ENCODE assay signal across 14 cellular contexts in the genomic region with DNA sequence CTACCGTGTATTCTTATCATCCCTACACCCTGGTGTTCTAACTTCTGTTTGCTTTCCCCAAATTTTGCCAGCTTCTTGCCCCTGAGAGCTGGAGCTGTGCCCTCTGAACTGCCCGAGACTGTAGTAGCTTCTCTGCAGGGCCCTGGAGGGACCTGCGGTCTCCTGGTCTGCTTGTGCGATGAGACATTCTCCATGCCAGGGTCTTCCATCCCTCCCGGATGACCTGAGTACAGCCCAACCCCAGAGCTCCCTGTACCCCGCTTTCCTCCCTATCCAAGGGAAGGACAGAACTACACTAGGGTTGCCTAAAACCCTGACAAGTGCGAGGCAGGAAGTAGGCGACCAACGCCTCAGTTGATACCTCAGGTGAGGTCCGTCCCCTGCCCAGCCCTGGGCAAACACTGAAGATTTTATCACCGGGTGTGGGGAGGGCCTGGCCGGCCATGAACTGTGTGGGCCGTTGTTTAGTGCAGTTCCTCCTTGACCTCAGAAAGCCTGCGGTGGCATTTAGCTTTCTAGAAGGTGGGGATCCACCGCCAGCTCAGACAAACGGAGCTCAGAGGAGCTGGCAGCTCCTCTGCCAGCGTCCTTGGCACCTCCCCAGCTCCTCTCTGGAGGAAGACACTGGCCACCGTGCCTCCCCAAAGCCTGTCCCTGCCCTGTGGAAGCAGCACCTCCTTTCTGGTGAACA. TPM values are rescaled to one million over a fixed set of nuclear protein-coding genes. Genes with fewer than 3 reads are reported as not detected.
A peak's percentile ranks its signal among the peaks of the same experiment; 100 is the strongest.
DNase-seq lines count a peak whose midpoint lies in the region; ATAC-seq, FAIRE-seq and TF ChIP-seq lines count a peak whose summit lies in the region.
"Had no signal": no experiment of that assay in that cellular context is flagged by ENCODE, and none has a peak within 500 bp of the region (broad histone marks: within the 10 kb centered on the region; RNA-seq: fewer than 3 reads in every experiment).

No MANE protein-coding gene starts in this region.

- no peaks in the 10 kb centered on the region for H3K27me3 ChIP-seq in HCT116 (ENCODE audit: insufficient read depth, low read length)
- no peaks in the 10 kb centered on the region for H3K27me3 ChIP-seq in HepG2 (ENCODE audit: control insufficient read depth in 1 of 2, insufficient read depth in 2 of 2, low read length in 2 of 2)
- no peaks in the 10 kb centered on the region for H3K27me3 ChIP-seq in spleen (replicated peaks in 1 of 7)
- H3K27me3 ChIP-seq in GM23338 (ENCODE audit: insufficient read depth), result no peaks in the 10 kb centered on the region
- H3K27me3 ChIP-seq: thyroid gland had no signal

- H3K9me3 ChIP-seq in HCT116 (ENCODE audit: control insufficient read depth in 1 of 2, insufficient read depth in 1 of 2, low read depth in 1 of 2, low read length in 2 of 2), result no peaks in the 10 kb centered on the region
- H3K9me3 ChIP-seq in HepG2 (ENCODE audit: low read length), result no peaks in the 10 kb centered on the region
- H3K9me3 ChIP-seq in spleen, result no peaks in the 10 kb centered on the region
- H3K9me3 ChIP-seq: thyroid gland had no signal

- DNase-seq in HCT116 (ENCODE audit: low read depth, low spot score) (no peak), HepG2 (ENCODE audit: low spot score) (no peak), spleen (no peak), GM23338 (ENCODE audit: low spot score) (no peak), DMS53 treated with DMSO at 0.1 percent for 48 hours (lab: John Stamatoyannopoulos, UW; ENCODE audit: unreplicated experiment) (no peak)
- DNase-seq in activated T-helper 2 cell treated with anti-CD3 and anti-CD28 coated beads, Interferon-gamma antibody, Interleukin-2, Interleukin-4, amounts not matched to agents 10 μg/mL and 5 μg/mL and 100 μg/mL, durations not matched to agents 14 hours and 24 hours and 36 hours (ENCODE audit: low spot score), result no peak
- DNase-seq: activated CD4-positive, alpha-beta T cell treated with anti-CD3 and anti-CD28 coated beads for 1 hour; DND-41; NCI-H2081 treated with DMSO at 0.1 percent for 48 hours; thyroid gland had no signal

- no peak overlapping the region for H3K4me3 Mint-ChIP-seq in activated T-helper 2 cell treated with anti-CD3 and anti-CD28 coated beads, Interferon-gamma antibody, Interleukin-2, Interleukin-4, amounts not matched to agents 10 μg/mL and 5 μg/mL and 100 μg/mL, durations not matched to agents 14 hours and 24 hours and 36 hours (ENCODE audit: low read depth)
- no peak overlapping the region for H3K4me3 Mint-ChIP-seq in GM23338
- H3K4me3 Mint-ChIP-seq: activated naive CD8-positive, alpha-beta T cell; IgD-negative memory B cell; nephron had no signal

- no peak for TF ChIP-seq RAD21 in HCT116 (IDR thresholded peaks at IDR 0.05; ENCODE audit: low read depth)
- TF ChIP-seq RAD21 in HepG2 (CRISPR knock-in tag; IDR thresholded peaks at IDR 0.05), result no peak

- H3K79me2 ChIP-seq in HCT116 (ENCODE audit: insufficient read depth, low read length), result peaks cover 66% of the 10 kb centered on the region
- H3K79me2 ChIP-seq in HepG2 (ENCODE audit: insufficient read depth, low read length), result peaks cover 8% of the 10 kb centered on the region
- no peaks in the 10 kb centered on the region for H3K79me2 ChIP-seq in GM23338 (replicated peaks; ENCODE audit: insufficient read depth)

- POLR2A ChIA-PET in HCT116 (lab: Charles Lee) (no interaction called here), HepG2 (lab: Yijun Ruan, JAX) (interaction anchor here (1.1 to 1.6 kb wide), 4 partner anchors 14 to 31 kb away, joined by 3 to 7 read pairs (median 4); partner anchors contain the start of genes CANT1 and LGALS3BP)

- H3F3A ChIP-seq in GM23338 (replicated peaks; ENCODE audit: low read depth), result no peaks in the 10 kb centered on the region

- no peak overlapping the region for H3K27ac Mint-ChIP-seq in activated T-helper 2 cell treated with anti-CD3 and anti-CD28 coated beads, Interferon-gamma antibody, Interleukin-2, Interleukin-4, amounts not matched to agents 10 μg/mL and 5 μg/mL and 100 μg/mL, durations not matched to agents 14 hours and 24 hours and 36 hours
- H3K27ac Mint-ChIP-seq in GM23338, result no peak overlapping the region
- H3K27ac Mint-ChIP-seq: activated naive CD8-positive, alpha-beta T cell; IgD-negative memory B cell; nephron had no signal

- no peak for FAIRE-seq in HepG2 (lab: Jason Lieb, UNC)

- H3K9ac ChIP-seq in HCT116 (ENCODE audit: low read length) (no peak overlapping the region), HepG2 (ENCODE audit: insufficient read depth, low read depth, low read length) (no peak overlapping the region)

- no peak overlapping the region for H3K4me3 ChIP-seq in HCT116 (replicated peaks in 1 of 2; ENCODE audit: low read depth in 1 of 2, low read length in 2 of 2)
- H3K4me3 ChIP-seq in HepG2 (replicated peaks in 1 of 3; ENCODE audit: insufficient read depth in 1 of 3, low read depth in 2 of 3, low read length in 3 of 3), result no peak overlapping the region
- no peak overlapping the region for H3K4me3 ChIP-seq in spleen
- H3K4me3 ChIP-seq in GM23338, result no peak overlapping the region
- H3K4me3 ChIP-seq: thyroid gland had no signal

- peaks cover 66% of the 10 kb centered on the region for H3K36me3 Mint-ChIP-seq in activated T-helper 2 cell treated with anti-CD3 and anti-CD28 coated beads, Interferon-gamma antibody, Interleukin-2, Interleukin-4, amounts not matched to agents 10 μg/mL and 5 μg/mL and 100 μg/mL, durations not matched to agents 14 hours and 24 hours and 36 hours (ENCODE audit: low read depth)
- peaks cover 35% of the 10 kb centered on the region for H3K36me3 Mint-ChIP-seq in GM23338 (ENCODE audit: low read depth)
- H3K36me3 Mint-ChIP-seq: activated naive CD8-positive, alpha-beta T cell had no signal

- intact Hi-C loops in HCT116 (cut with micrococcal nuclease) (no loop called here), HepG2 (cut with micrococcal nuclease; ENCODE audit: unreplicated experiment) (no loop called here), spleen (cut with DNase I; ENCODE audit: low total_unique reads) (no loop called here)
- intact Hi-C loops in activated T-helper 2 cell treated with anti-CD3 and anti-CD28 coated beads, Interferon-gamma antibody, Interleukin-2, Interleukin-4, amounts not matched to agents 10 μg/mL and 5 μg/mL and 100 μg/mL, durations not matched to agents 14 hours and 24 hours and 36 hours (cut with micrococcal nuclease), result no loop called here

- RAD21 ChIA-PET in HCT116 (lab: Charles Lee; ENCODE audit: low non-redundant PET in 1 of 2, low total read pairs in 2 of 2, uncharacterized antibody in 2 of 2, unreplicated experiment in 2 of 2), result interaction anchor here in 1 of 2 experiments (0.6 to 0.7 kb wide), 2 partner anchors 8 to 61 kb away, joined by 3 read pairs; no protein-coding TSS in a partner anchor

- in situ Hi-C loops in HepG2 (cut with HindIII; ENCODE audit: extremely low pct_ligation_motif_present, low pct_unique_long_range_greater_than_20kb), result no loop called here

- H3K27ac ChIP-seq in HCT116 (ENCODE audit: low read depth, low read length) (peak overlapping the region; percentile 16; the same call in 1 of the 2 replicates), angular gyrus (ENCODE audit: low read depth, low read length) (peak overlapping the region; percentile 12), HepG2 (ENCODE audit: extremely low read length, insufficient read depth, low read length) (no peak overlapping the region), spleen (peak overlapping the region; percentile 2 to 88 (median 80)), GM23338 (ENCODE audit: low read depth) (no peak overlapping the region)
- H3K27ac ChIP-seq: thyroid gland had no signal

- H2AFZ ChIP-seq in HCT116 (ENCODE audit: low read depth, low read length, poor library complexity, severe bottlenecking), result no peak overlapping the region
- H2AFZ ChIP-seq in HepG2 (ENCODE audit: low read length), result no peak overlapping the region
- no peak overlapping the region for H2AFZ ChIP-seq in GM23338

- no peaks in the 10 kb centered on the region; the same call in 1 of the 2 replicates for H4K20me1 ChIP-seq in HCT116 (ENCODE audit: insufficient read depth)
- no peaks in the 10 kb centered on the region; the same call in 1 of the 2 replicates for H4K20me1 ChIP-seq in HepG2 (ENCODE audit: insufficient read depth, low read length)
- H4K20me1 ChIP-seq in GM23338 (replicated peaks; ENCODE audit: insufficient read depth), result peaks cover 3% of the 10 kb centered on the region; the same call in 1 of the 2 replicates

- TF ChIP-seq EP300 in HepG2 (IDR thresholded peaks at IDR 0.05; ENCODE audit: low read depth in 2 of 2, low read length in 2 of 2), result no peak
- TF ChIP-seq EP300 in HepG2 (CRISPR knock-in tag; IDR thresholded peaks at IDR 0.05; ENCODE audit: borderline replicate concordance), result no peak

- no peak for ATAC-seq in HCT116
- ATAC-seq in HepG2, result no peak
- no peak for ATAC-seq in GM23338

- H3K4me2 ChIP-seq in HCT116 (ENCODE audit: low read length) (no peak overlapping the region), HepG2 (ENCODE audit: low read depth, low read length) (no peak overlapping the region), GM23338 (no peak overlapping the region)

- no peaks in the 10 kb centered on the region for H3K27me3 Mint-ChIP-seq in activated T-helper 2 cell treated with anti-CD3 and anti-CD28 coated beads, Interferon-gamma antibody, Interleukin-2, Interleukin-4, amounts not matched to agents 10 μg/mL and 5 μg/mL and 100 μg/mL, durations not matched to agents 14 hours and 24 hours and 36 hours (ENCODE audit: low read depth)
- H3K27me3 Mint-ChIP-seq in GM23338 (ENCODE audit: insufficient read depth, low read depth, poor library complexity), result peaks cover 20% of the 10 kb centered on the region
- H3K27me3 Mint-ChIP-seq: activated naive CD8-positive, alpha-beta T cell; IgD-negative memory B cell had no signal

- 90% methylated on average over 17 of the region's 18 CpGs for WGBS in HepG2 (ENCODE audit: low lambda C conversion rate)
- WGBS in spleen, 5 donors, result 69 to 79% (median 70%) methylated on average over 14 to 18 of the region's 18 CpGs

- H3K4me1 Mint-ChIP-seq in activated T-helper 2 cell treated with anti-CD3 and anti-CD28 coated beads, Interferon-gamma antibody, Interleukin-2, Interleukin-4, amounts not matched to agents 10 μg/mL and 5 μg/mL and 100 μg/mL, durations not matched to agents 14 hours and 24 hours and 36 hours (ENCODE audit: low read depth), result no peaks in the 10 kb centered on the region
- H3K4me1 Mint-ChIP-seq in GM23338, result no peaks in the 10 kb centered on the region

- H3K9me2 ChIP-seq in HCT116 (ENCODE audit: insufficient read depth), result no peaks in the 10 kb centered on the region
- no peaks in the 10 kb centered on the region for H3K9me2 ChIP-seq in GM23338 (ENCODE audit: insufficient read depth)

- CTCF ChIA-PET in HCT116 (lab: Charles Lee) (interaction anchor here (0.9 kb wide), 1 partner anchor 14 kb away, joined by 4 read pairs; the partner anchor contains the start of gene CANT1), HepG2 (lab: Yijun Ruan, JAX; ENCODE audit: low intra/inter-chr PET ratio, low total read pairs) (no interaction called here)

- no peaks in the 10 kb centered on the region for H3K9me3 Mint-ChIP-seq in activated T-helper 2 cell treated with anti-CD3 and anti-CD28 coated beads, Interferon-gamma antibody, Interleukin-2, Interleukin-4, amounts not matched to agents 10 μg/mL and 5 μg/mL and 100 μg/mL, durations not matched to agents 14 hours and 24 hours and 36 hours
- H3K9me3 Mint-ChIP-seq in GM23338, result no peaks in the 10 kb centered on the region
- H3K9me3 Mint-ChIP-seq: nephron had no signal

- TF ChIP-seq POLR2A in HCT116 (IDR thresholded peaks at IDR 0.05; ENCODE audit: borderline replicate concordance, extremely low read depth, insufficient read depth, insufficient read length), result no peak
- no peak for TF ChIP-seq POLR2A in HepG2 (IDR thresholded peaks at IDR 0.05; ENCODE audit: insufficient read depth in 1 of 2, low read depth in 2 of 2, low read length in 2 of 2)
- TF ChIP-seq POLR2A in spleen (IDR thresholded peaks at IDR 0.05), result no peak

- H3K36me3 ChIP-seq in HCT116 (ENCODE audit: control insufficient read depth in 1 of 2, insufficient read depth in 2 of 2, low read length in 2 of 2), result peaks cover 52 to 73% of the 10 kb centered on the region in 2 experiments; a peak in 3 of 4 replicates
- peaks cover 34 to 71% of the 10 kb centered on the region in 2 experiments for H3K36me3 ChIP-seq in HepG2 (replicated peaks in 1 of 2; ENCODE audit: control insufficient read depth in 1 of 2, insufficient read depth in 2 of 2, low read length in 2 of 2)
- H3K36me3 ChIP-seq in spleen, result peaks cover 2 to 100% (median 88%) of the 10 kb centered on the region in 6 donors
- H3K36me3 ChIP-seq in GM23338 (ENCODE audit: insufficient read depth), result no peaks in the 10 kb centered on the region

- no TSS peak for BruUV-seq in HCT116 (replicated peaks; lab: Mats Ljungman, UMichigan)
- no TSS peak for BruUV-seq in HepG2 (replicated peaks; lab: Mats Ljungman, UMichigan)

- H3K4me1 ChIP-seq in HCT116 (ENCODE audit: control insufficient read depth in 1 of 2, insufficient read depth in 2 of 2, low read length in 2 of 2) (no peaks in the 10 kb centered on the region), HepG2 (ENCODE audit: insufficient read depth, low read length) (no peaks in the 10 kb centered on the region), spleen (peaks cover 10 to 92% (median 64%) of the 10 kb centered on the region in 6 donors), GM23338 (ENCODE audit: insufficient read depth) (no peaks in the 10 kb centered on the region)
- H3K4me1 ChIP-seq: thyroid gland had no signal

- TF ChIP-seq CTCF in HCT116 (IDR thresholded peaks at IDR 0.05 in 2 of 3, conservative IDR thresholded peaks at IDR 0.05 in 1 of 3; ENCODE audit: borderline replicate concordance in 1 of 3, insufficient read depth in 1 of 3, low read depth in 2 of 3, low read length in 2 of 3), result no peak
- TF ChIP-seq CTCF in HepG2 (CRISPR knock-in tag; IDR thresholded peaks at IDR 0.05), result no peak
- no peak for TF ChIP-seq CTCF in spleen (IDR thresholded peaks at IDR 0.05 in 8 of 11, conservative IDR thresholded peaks at IDR 0.05 in 3 of 11)
- no peak for TF ChIP-seq CTCF in GM23338 (conservative IDR thresholded peaks at IDR 0.05; ENCODE audit: low read depth in 2 of 2)

RNA-seq across cellular contexts. Expression of gene CANT1, which starts 13.7 kb away (rescaled TPM):
- total RNA-seq in HCT116 (2021; ENCODE audit: unreplicated experiment) (97.1 TPM), HepG2 (2016; rRNA removed; fragmentation: Illumina TruSeq; extraction: Trizol) (24.9 and 34.1 TPM in 2 replicates), spleen (10 to 100 TPM; 48.1 to 76.6 (median 61.2) TPM)
- 85.2 and 106 TPM in 2 replicates for polyA plus RNA-seq in HCT116 (2012)
- total RNA-seq in HepG2 (2016; cell fraction: cytosol; rRNA removed; fragmentation: Illumina TruSeq; extraction: Trizol; ENCODE audit: low read depth), result 4.7 and 7.2 TPM in 2 replicates
- 22.7 and 35.6 TPM in 2 replicates for total RNA-seq in HepG2 (2016; cell fraction: insoluble cytoplasmic fraction; rRNA removed; fragmentation: Illumina TruSeq; extraction: Trizol)
- 18.3 and 22.7 TPM in 2 replicates for total RNA-seq in HepG2 (2016; cell fraction: membrane; rRNA removed; fragmentation: Illumina TruSeq; extraction: Trizol)
- total RNA-seq in HepG2 (2016; cell fraction: nucleus; rRNA removed; fragmentation: Illumina TruSeq; extraction: Trizol), result 34.4 and 36.1 TPM in 2 replicates
- polyA plus RNA-seq in HepG2 (2011; rRNA removed) (42.1 and 42.6 TPM in 2 replicates), spleen (10 to 100 TPM; 11.2 to 22.1 (median 12.3) TPM), GM23338 (2016; fragmentation: Nextera tagmentation; extraction: Ambion mirVana) (5.9 and 8.0 TPM in 2 replicates)
- polyA plus RNA-seq in HepG2 (2011; cell fraction: cytosol; rRNA removed), result 32.0 and 42.2 TPM in 2 replicates
- 39.8 and 43.1 TPM in 2 replicates for polyA plus RNA-seq in HepG2 (2011; cell fraction: nucleus; rRNA removed)
- 25.0 and 32.7 TPM in 2 replicates for polyA plus RNA-seq in HepG2 (2012)
- 5.6 TPM in 2 replicates for polyA plus RNA-seq in HepG2 (2016; cell fraction: cytosol; fragmentation: Illumina TruSeq; extraction: Trizol; ENCODE audit: low read depth)
- polyA plus RNA-seq in HepG2 (2016; cell fraction: insoluble cytoplasmic fraction; fragmentation: Illumina TruSeq; extraction: Trizol; ENCODE audit: low read depth), result 23.0 and 24.4 TPM in 2 replicates
- polyA plus RNA-seq in HepG2 (2016; cell fraction: membrane; fragmentation: Illumina TruSeq; extraction: Trizol; ENCODE audit: low read depth), result 13.8 and 16.2 TPM in 2 replicates
- 44.9 and 45.4 TPM in 2 replicates for polyA plus RNA-seq in HepG2 (2016; cell fraction: nucleus; fragmentation: Illumina TruSeq; extraction: Trizol; ENCODE audit: insufficient read depth, low read depth)
- polyA minus RNA-seq in HepG2 (2011; rRNA and poly(A)+ RNA removed; ENCODE audit: low replicate concordance), result 46.8 and 73.3 TPM in 2 replicates
- 34.5 and 40.3 TPM in 2 replicates for polyA minus RNA-seq in HepG2 (2011; cell fraction: cytosol; rRNA and poly(A)+ RNA removed)
- 27.8 and 31.3 TPM in 2 replicates for polyA minus RNA-seq in HepG2 (2011; cell fraction: nucleus; rRNA and poly(A)+ RNA removed)
- total RNA-seq in activated T-helper 2 cell treated with anti-CD3 and anti-CD28 coated beads, Interferon-gamma antibody, Interleukin-2, Interleukin-4, amounts not matched to agents 10 μg/mL and 5 μg/mL and 100 μg/mL, durations not matched to agents 14 hours and 24 hours and 36 hours, result 55.8 and 71.8 TPM in 2 replicates
- total RNA-seq in GM23338 (2014; rRNA removed; shearing (Covaris generic)), result 22.4 and 38.8 TPM in 2 replicates

RNA-seq across cellular contexts. Expression of gene LGALS3BP, which starts 16.2 kb away (rescaled TPM):
- total RNA-seq in HCT116 (2021; ENCODE audit: unreplicated experiment) (389 TPM), HepG2 (2016; rRNA removed; fragmentation: Illumina TruSeq; extraction: Trizol) (116 and 332 TPM in 2 replicates), spleen (100 to 1,000 TPM in 5 of 7 donors, 10 to 100 TPM in 2; 85.7 to 188 (median 108) TPM)
- polyA plus RNA-seq in HCT116 (2012), result 454 and 562 TPM in 2 replicates
- 62.3 and 63.4 TPM in 2 replicates for total RNA-seq in HepG2 (2016; cell fraction: cytosol; rRNA removed; fragmentation: Illumina TruSeq; extraction: Trizol; ENCODE audit: low read depth)
- total RNA-seq in HepG2 (2016; cell fraction: insoluble cytoplasmic fraction; rRNA removed; fragmentation: Illumina TruSeq; extraction: Trizol), result 116 and 342 TPM in 2 replicates
- 57.6 and 60.1 TPM in 2 replicates for total RNA-seq in HepG2 (2016; cell fraction: membrane; rRNA removed; fragmentation: Illumina TruSeq; extraction: Trizol)
- 311 and 384 TPM in 2 replicates for total RNA-seq in HepG2 (2016; cell fraction: nucleus; rRNA removed; fragmentation: Illumina TruSeq; extraction: Trizol)
- polyA plus RNA-seq in HepG2 (2011; rRNA removed) (137 and 185 TPM in 2 replicates), spleen (10 to 100 TPM; 33.6 to 58.7 (median 38.3) TPM), GM23338 (2016; fragmentation: Nextera tagmentation; extraction: Ambion mirVana) (15.1 and 15.5 TPM in 2 replicates)
- polyA plus RNA-seq in HepG2 (2011; cell fraction: cytosol; rRNA removed), result 89.4 and 111 TPM in 2 replicates
- polyA plus RNA-seq in HepG2 (2011; cell fraction: nucleus; rRNA removed), result 667 and 704 TPM in 2 replicates
- 341 and 458 TPM in 2 replicates for polyA plus RNA-seq in HepG2 (2012)
- 36.8 and 37.2 TPM in 2 replicates for polyA plus RNA-seq in HepG2 (2016; cell fraction: cytosol; fragmentation: Illumina TruSeq; extraction: Trizol; ENCODE audit: low read depth)
- 103 and 140 TPM in 2 replicates for polyA plus RNA-seq in HepG2 (2016; cell fraction: insoluble cytoplasmic fraction; fragmentation: Illumina TruSeq; extraction: Trizol; ENCODE audit: low read depth)
- 41.5 and 48.5 TPM in 2 replicates for polyA plus RNA-seq in HepG2 (2016; cell fraction: membrane; fragmentation: Illumina TruSeq; extraction: Trizol; ENCODE audit: low read depth)
- polyA plus RNA-seq in HepG2 (2016; cell fraction: nucleus; fragmentation: Illumina TruSeq; extraction: Trizol; ENCODE audit: insufficient read depth, low read depth), result 669 and 711 TPM in 2 replicates
- 165 and 565 TPM in 2 replicates for polyA minus RNA-seq in HepG2 (2011; rRNA and poly(A)+ RNA removed; ENCODE audit: low replicate concordance)
- 316 and 377 TPM in 2 replicates for polyA minus RNA-seq in HepG2 (2011; cell fraction: cytosol; rRNA and poly(A)+ RNA removed)
- 112 and 148 TPM in 2 replicates for polyA minus RNA-seq in HepG2 (2011; cell fraction: nucleus; rRNA and poly(A)+ RNA removed)
- total RNA-seq in activated T-helper 2 cell treated with anti-CD3 and anti-CD28 coated beads, Interferon-gamma antibody, Interleukin-2, Interleukin-4, amounts not matched to agents 10 μg/mL and 5 μg/mL and 100 μg/mL, durations not matched to agents 14 hours and 24 hours and 36 hours, result 57.5 and 59.3 TPM in 2 replicates
- total RNA-seq in GM23338 (2014; rRNA removed; shearing (Covaris generic)), result 36.5 and 45.7 TPM in 2 replicates

RNA-seq across cellular contexts. Expression of gene C1QTNF1, which starts 28.1 kb away (rescaled TPM):
- total RNA-seq in HCT116 (2021; ENCODE audit: unreplicated experiment) (4.0 TPM), HepG2 (2016; rRNA removed; fragmentation: Illumina TruSeq; extraction: Trizol) (0.18 and 0.36 TPM in 2 replicates), spleen (100 to 1,000 TPM in 1 of 7 donors, 10 to 100 TPM in 6; 26.5 to 101 (median 69.9) TPM)
- 3.5 and 3.7 TPM in 2 replicates for polyA plus RNA-seq in HCT116 (2012)
- total RNA-seq in HepG2 (2016; cell fraction: cytosol; rRNA removed; fragmentation: Illumina TruSeq; extraction: Trizol; ENCODE audit: low read depth), result 0.30 TPM in 1 of 2 replicates, not detected in the other
- total RNA-seq in HepG2 (2016; cell fraction: insoluble cytoplasmic fraction; rRNA removed; fragmentation: Illumina TruSeq; extraction: Trizol), result 0.10 and 0.58 TPM in 2 replicates
- total RNA-seq in HepG2 (2016; cell fraction: membrane; rRNA removed; fragmentation: Illumina TruSeq; extraction: Trizol), result 0.06 and 0.31 TPM in 2 replicates
- 0.56 and 0.90 TPM in 2 replicates for total RNA-seq in HepG2 (2016; cell fraction: nucleus; rRNA removed; fragmentation: Illumina TruSeq; extraction: Trizol)
- polyA plus RNA-seq in HepG2 (2011; rRNA removed) (0.86 and 2.1 TPM in 2 replicates), spleen (10 to 100 TPM; 14.7 to 29.1 (median 25.3) TPM), GM23338 (2016; fragmentation: Nextera tagmentation; extraction: Ambion mirVana) (1.1 and 1.5 TPM in 2 replicates)
- 0.94 and 1.2 TPM in 2 replicates for polyA plus RNA-seq in HepG2 (2011; cell fraction: cytosol; rRNA removed)
- polyA plus RNA-seq in HepG2 (2011; cell fraction: nucleus; rRNA removed), result 1.4 TPM in 2 replicates
- 1.0 and 1.5 TPM in 2 replicates for polyA plus RNA-seq in HepG2 (2012)
- polyA plus RNA-seq in HepG2 (2016; cell fraction: cytosol; fragmentation: Illumina TruSeq; extraction: Trizol; ENCODE audit: low read depth), result 0.08 TPM in 1 of 2 replicates, not detected in the other
- polyA plus RNA-seq in HepG2 (2016; cell fraction: insoluble cytoplasmic fraction; fragmentation: Illumina TruSeq; extraction: Trizol; ENCODE audit: low read depth), result 0.12 and 0.25 TPM in 2 replicates
- polyA plus RNA-seq in HepG2 (2016; cell fraction: membrane; fragmentation: Illumina TruSeq; extraction: Trizol; ENCODE audit: low read depth), result 0.09 and 0.17 TPM in 2 replicates
- polyA plus RNA-seq in HepG2 (2016; cell fraction: nucleus; fragmentation: Illumina TruSeq; extraction: Trizol; ENCODE audit: insufficient read depth, low read depth), result 0.45 and 0.55 TPM in 2 replicates
- polyA minus RNA-seq in HepG2 (2011; rRNA and poly(A)+ RNA removed; ENCODE audit: low replicate concordance), result 2.2 TPM in 1 of 2 replicates, not detected in the other
- 0.59 and 0.70 TPM in 2 replicates for polyA minus RNA-seq in HepG2 (2011; cell fraction: cytosol; rRNA and poly(A)+ RNA removed)
- polyA minus RNA-seq in HepG2 (2011; cell fraction: nucleus; rRNA and poly(A)+ RNA removed), result 1.6 and 2.2 TPM in 2 replicates
- total RNA-seq in activated T-helper 2 cell treated with anti-CD3 and anti-CD28 coated beads, Interferon-gamma antibody, Interleukin-2, Interleukin-4, amounts not matched to agents 10 μg/mL and 5 μg/mL and 100 μg/mL, durations not matched to agents 14 hours and 24 hours and 36 hours, result not detected in 2 replicates
- 1.9 and 5.2 TPM in 2 replicates for total RNA-seq in GM23338 (2014; rRNA removed; shearing (Covaris generic))
- polyA plus RNA-seq: IgD-negative memory B cell had no signal

Comparison
In these comparisons a context has a peak if more than half of its experiments do, and no peak if none do; other contexts are left out.
1. H3K27ac ChIP-seq: peak in HCT116 (single experiment), angular gyrus (single experiment) and spleen (8 of 8); none in HepG2 (single experiment) and GM23338 (single experiment).